ENCODE assay signal across 11 cellular contexts in the genomic region with DNA sequence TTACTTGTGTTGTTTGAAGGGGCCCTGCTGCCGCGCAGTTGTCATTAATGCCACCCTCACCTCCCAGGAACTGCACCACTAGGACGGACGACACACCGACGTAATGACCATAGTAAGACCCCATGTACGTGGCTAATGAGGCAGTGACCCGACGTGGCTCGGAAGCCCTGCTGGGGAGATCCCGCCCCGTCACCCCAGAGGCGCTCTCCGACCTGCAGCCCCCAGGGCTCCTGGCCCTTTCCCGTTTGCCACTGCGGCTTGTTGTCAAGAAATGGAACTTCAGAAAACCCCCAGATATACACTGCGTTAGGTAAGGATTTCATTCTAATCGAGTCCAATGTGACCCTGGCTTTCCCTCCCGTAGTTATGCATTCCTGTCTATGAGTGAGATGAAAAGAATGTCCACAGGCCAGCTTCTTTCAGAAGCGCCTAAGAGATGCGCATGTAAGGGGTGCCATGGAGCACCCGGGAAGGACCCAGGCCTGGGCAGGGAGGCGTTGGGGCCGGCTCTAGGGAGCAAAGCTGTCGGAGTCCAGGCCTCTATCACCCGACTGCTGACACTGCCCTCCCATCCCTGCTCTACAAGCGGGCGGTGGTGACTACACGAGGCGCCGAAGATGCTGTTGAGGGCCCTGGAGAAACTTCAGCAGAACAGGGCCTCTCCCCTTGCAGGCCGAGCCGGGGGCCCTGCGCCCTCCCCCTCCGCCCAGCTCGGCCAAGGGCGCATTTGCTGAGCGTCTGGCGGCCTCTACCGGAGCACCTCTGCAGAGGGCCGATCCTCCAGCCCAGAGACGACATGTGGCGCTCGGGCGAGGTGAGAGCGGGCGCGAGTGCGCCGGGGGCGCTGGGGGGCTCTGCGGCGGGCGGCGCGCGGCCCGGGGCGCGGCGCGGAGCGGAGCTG. TPM values are rescaled to one million over a fixed set of nuclear protein-coding genes. Genes with fewer than 3 reads are reported as not detected.
DNase-seq lines count a peak whose midpoint lies in the region; ATAC-seq and TF ChIP-seq lines count a peak whose summit lies in the region.
"Had no signal": no experiment of that assay in that cellular context is flagged by ENCODE, and none has a peak within 500 bp of the region (broad histone marks: within the 10 kb centered on the region; RNA-seq: fewer than 3 reads in every experiment).

A gene (plus strand): TSS at position 765 of the 901 bp plus-strand sequence. CDS start 2,187 bp downstream, outside the sequence.

- H3K4me3 ChIP-seq in NT2/D1 (ENCODE audit: insufficient read length, low read depth), result peak within 1 kb of the TSS; percentile 59
- peak within 1 kb of the TSS; percentile 31 for H3K4me3 ChIP-seq in right cardiac atrium (ENCODE audit: low read length)
- H3K4me3 ChIP-seq in skeletal muscle cell (ENCODE audit: low read depth, low read length), result peak within 1 kb of the TSS; percentile 28
- no peak within 1 kb of the TSS for H3K4me3 ChIP-seq in mammary epithelial cell (replicated peaks in 1 of 3; ENCODE audit: insufficient read depth in 1 of 3, low read depth in 2 of 3, low read length in 3 of 3)

- H3K36me3 ChIP-seq in NT2/D1 (ENCODE audit: insufficient read depth, insufficient read length, low read length) (peaks cover 14% of the 10 kb centered on the region), mammary epithelial cell (ENCODE audit: insufficient read depth, low read length) (no peaks in the 10 kb centered on the region)

- WGBS in right cardiac atrium, result 11% methylated on average over 63 of the region's 63 CpGs
- WGBS in mammary epithelial cell (ENCODE audit: low coverage, missing lambda C conversion rate), result 29% methylated on average over 27 of the region's 63 CpGs

- in situ Hi-C loops in mammary epithelial cell (cut with MboI; ENCODE audit: low sequenced_read_pairs in 2 of 2), result no loop called here

- peak in 1 of 2 donors; percentile 6 for TF ChIP-seq CTCF in mammary epithelial cell (conservative IDR thresholded peaks at IDR 0.05 in 1 of 2, IDR thresholded peaks at IDR 0.05 in 1 of 2; ENCODE audit: extremely low read depth in 1 of 2, insufficient read depth in 1 of 2, low read depth in 1 of 2, low read length in 2 of 2)

- dilution Hi-C loops in mammary epithelial cell (cut with HindIII; ENCODE audit: low sequenced_read_pairs), result no loop called here

- peaks cover 22% of the 10 kb centered on the region for H3K27me3 ChIP-seq in NT2/D1 (ENCODE audit: insufficient read depth, insufficient read length)
- H3K27me3 ChIP-seq in right cardiac atrium (ENCODE audit: control insufficient read depth, insufficient read depth), result no peaks in the 10 kb centered on the region
- peaks cover 3% of the 10 kb centered on the region for H3K27me3 ChIP-seq in mammary epithelial cell (ENCODE audit: insufficient read depth, low read length)

- no peaks in the 10 kb centered on the region for H3K9me3 ChIP-seq in NT2/D1 (ENCODE audit: insufficient read depth, low read length)
- H3K9me3 ChIP-seq in right cardiac atrium (ENCODE audit: control insufficient read depth, low read length), result no peaks in the 10 kb centered on the region
- no peaks in the 10 kb centered on the region for H3K9me3 ChIP-seq in mammary epithelial cell (replicated peaks; ENCODE audit: insufficient read depth, low read length)

- H4K20me1 ChIP-seq in mammary epithelial cell (ENCODE audit: insufficient read depth, low read length), result no peaks in the 10 kb centered on the region

- BruUV-seq in mammary epithelial cell (replicated peaks; lab: Mats Ljungman, UMichigan), result no TSS peak

- DNase-seq in NCI-H2029 (lab: John Stamatoyannopoulos, UW), result peak; percentile 33
- no peak for DNase-seq in NCI-H2029 treated with DMSO at 0.1 percent for 48 hours (lab: John Stamatoyannopoulos, UW)
- DNase-seq in NT2/D1 (ENCODE audit: low read depth, low spot score), result peak; percentile 71
- peak; percentile 35 to 73 (median 64) for DNase-seq in right cardiac atrium
- DNase-seq in skeletal muscle cell (ENCODE audit: low read depth), result no peak
- no peak for DNase-seq in mammary epithelial cell
- no peak for DNase-seq in activated naive CD4-positive, alpha-beta T cell treated with Interleukin-2 at 50 U/mL for 16 hours
- DNase-seq: activated gamma-delta T cell had no signal

- no peaks in the 10 kb centered on the region for H3K79me2 ChIP-seq in mammary epithelial cell (ENCODE audit: insufficient read depth, low read length)

- H3K9ac ChIP-seq in NT2/D1 (ENCODE audit: insufficient read length, low read depth), result peak within 1 kb of the TSS; percentile 80
- H3K9ac ChIP-seq in mammary epithelial cell (ENCODE audit: insufficient read depth, low read length), result no peak within 1 kb of the TSS

- TF ChIP-seq POLR2A in GM18505 (IDR thresholded peaks at IDR 0.05; ENCODE audit: borderline replicate concordance, extremely low read depth, insufficient read depth, insufficient read length), result no peak

- H3K27ac ChIP-seq in right cardiac atrium (ENCODE audit: low read length), result no peak within 1 kb of the TSS
- H3K27ac ChIP-seq in mammary epithelial cell (ENCODE audit: insufficient read depth, low read depth, low read length), result no peak within 1 kb of the TSS

- no peak within 1 kb of the TSS for H2AFZ ChIP-seq in mammary epithelial cell (ENCODE audit: low read depth, low read length)

- H3K4me2 ChIP-seq in mammary epithelial cell (ENCODE audit: insufficient read depth, low read depth, low read length), result no peak within 1 kb of the TSS

- intact Hi-C loops in right cardiac atrium (cut with DNase I) (loop anchor here in 3 of 4 donors (5.0 to 10.0 kb wide), 5 partner anchors 689 to 1362 kb away; no protein-coding TSS in a partner anchor), mammary epithelial cell (cut with micrococcal nuclease) (no loop called here)

- H3K4me1 ChIP-seq in NT2/D1 (ENCODE audit: insufficient read depth, insufficient read length) (no peaks in the 10 kb centered on the region), right cardiac atrium (ENCODE audit: control insufficient read depth, insufficient read depth, low read length) (no peaks in the 10 kb centered on the region), mammary epithelial cell (ENCODE audit: insufficient read depth, low read length) (no peaks in the 10 kb centered on the region)

- peak; percentile 74 to 81 for ATAC-seq in right cardiac atrium
- no peak for ATAC-seq in GM18505 (IDR thresholded peaks at IDR 0.05; ENCODE audit: unreplicated experiment)
- ATAC-seq: Panc1 had no signal

- CTCF ChIA-PET in mammary epithelial cell (lab: Charles Lee; ENCODE audit: low non-redundant PET), result no interaction called here

RNA-seq across cellular contexts. Expression of the gene that starts here (rescaled TPM):
- total RNA-seq in right cardiac atrium, result 1 to 10 TPM in 3 of 4 donors, under 1 TPM in 1; 0.74 to 2.3 (median 1.6) TPM
- 0.27 TPM for polyA plus RNA-seq in right cardiac atrium
- total RNA-seq in mammary epithelial cell, result not detected
- polyA plus RNA-seq in mammary epithelial cell, result not detected
- not detected for polyA minus RNA-seq in mammary epithelial cell
- total RNA-seq: lower leg skin had no signal

Comparison
In these comparisons a context has a peak if more than half of its experiments do, and no peak if none do; other contexts are left out.
1. DNase-seq: peak in NCI-H2029 (single experiment), NT2/D1 (single experiment) and right cardiac atrium (3 of 3); none in NCI-H2029 treated with DMSO at 0.1 percent for 48 hours (single experiment), skeletal muscle cell (single experiment), mammary epithelial cell (single experiment) and activated naive CD4-positive, alpha-beta T cell treated with Interleukin-2 at 50 U/mL for 16 hours (single experiment).
2. H3K4me3 ChIP-seq: peak in NT2/D1 (single experiment), right cardiac atrium (single experiment) and skeletal muscle cell (single experiment); none in mammary epithelial cell (0 of 3).